22 cellular contexts compared by ENCODE assay signal in genomic region chr14:33908540-33909223, GRCh38. TPM values are rescaled to one million over a fixed set of nuclear protein-coding genes. Genes with fewer than 3 reads are reported as not detected.
DNase-seq lines count a peak whose midpoint lies in the region; FAIRE-seq and TF ChIP-seq lines count a peak whose summit lies in the region.
"Had no signal": no experiment of that assay in that cellular context is flagged by ENCODE, and none has a peak within 500 bp of the region (broad histone marks: within the 10 kb centered on the region; RNA-seq: fewer than 3 reads in every experiment).

No MANE protein-coding gene starts in this region.

- H3K9me3 ChIP-seq in small intestine (ENCODE audit: control insufficient read depth, low read depth), result no peaks in the 10 kb centered on the region
- H3K9me3 ChIP-seq: A549, esophagus muscularis mucosa, sigmoid colon had no signal

- no peaks in the 10 kb centered on the region for H3K9me3 Mint-ChIP-seq in activated T-cell treated with anti-CD3 and anti-CD28 coated beads, Interleukin-2, amount 50 U/mL, for 24 hours
- H3K9me3 Mint-ChIP-seq: memory B cell; neural progenitor cell; stimulated activated effector memory CD8-positive, alpha-beta T cell treated with anti-CD3 and anti-CD28 coated beads, Interleukin-12 subunit alpha, Interleukin-12 subunit beta, amount 100 ng/mL, for 72 hours had no signal

- no peak overlapping the region for H3K27ac Mint-ChIP-seq in activated T-cell treated with anti-CD3 and anti-CD28 coated beads, Interleukin-2, amount 50 U/mL, for 24 hours
- H3K27ac Mint-ChIP-seq: memory B cell; stimulated activated effector memory CD8-positive, alpha-beta T cell treated with anti-CD3 and anti-CD28 coated beads, Interleukin-12 subunit alpha, Interleukin-12 subunit beta, amount 100 ng/mL, for 72 hours had no signal

- no peaks in the 10 kb centered on the region for H3K4me1 Mint-ChIP-seq in activated T-cell treated with anti-CD3 and anti-CD28 coated beads, Interleukin-2, amount 50 U/mL, for 24 hours (ENCODE audit: low read depth)
- H3K4me1 Mint-ChIP-seq: memory B cell; stimulated activated effector memory CD8-positive, alpha-beta T cell treated with anti-CD3 and anti-CD28 coated beads, Interleukin-12 subunit alpha, Interleukin-12 subunit beta, amount 100 ng/mL, for 72 hours had no signal

- WGBS in small intestine, 3 donors, result 79 to 87% (median 84%) methylated on average over 13 of the region's 13 CpGs

- FAIRE-seq in small intestine (lab: Jason Lieb, UNC), result no peak
- FAIRE-seq: A549, H54 had no signal

- no peaks in the 10 kb centered on the region for H3K27me3 ChIP-seq in small intestine (ENCODE audit: control insufficient read depth in 2 of 2, insufficient read depth in 2 of 2, low read length in 2 of 2)
- H3K27me3 ChIP-seq: esophagus muscularis mucosa, neural progenitor cell, sigmoid colon had no signal

- H3K36me3 Mint-ChIP-seq in activated T-cell treated with anti-CD3 and anti-CD28 coated beads, Interleukin-2, amount 50 U/mL, for 24 hours (ENCODE audit: low read depth), result no peaks in the 10 kb centered on the region
- H3K36me3 Mint-ChIP-seq: memory B cell; neural progenitor cell; stimulated activated effector memory CD8-positive, alpha-beta T cell treated with anti-CD3 and anti-CD28 coated beads, Interleukin-12 subunit alpha, Interleukin-12 subunit beta, amount 100 ng/mL, for 72 hours had no signal

- peak; percentile 5 for DNase-seq in NCI-H748 (lab: John Stamatoyannopoulos, UW; ENCODE audit: unreplicated experiment)
- no peak for DNase-seq in NCI-H748 treated with DMSO at 0.1 percent for 48 hours (lab: John Stamatoyannopoulos, UW)
- DNase-seq in NCI-H526 treated with DMSO at 0.1 percent for 48 hours (lab: John Stamatoyannopoulos, UW), result peak; percentile 79
- DNase-seq in fibroblast of villous mesenchyme (ENCODE audit: low read depth), result no peak
- DNase-seq in small intestine, result peak; percentile 49
- DNase-seq in activated CD8-positive, alpha-beta memory T cell treated with anti-CD3 and anti-CD28 coated beads, Interleukin-2, amount 50 U/mL, for 48 hours, result no peak
- no peak for DNase-seq in activated effector memory CD4-positive, alpha-beta T cell treated with Interleukin-2 at 50 U/mL for 16 hours
- no peak for DNase-seq in activated T-cell treated with anti-CD3 and anti-CD28 coated beads, Interleukin-2, amount 50 U/mL, for 24 hours
- DNase-seq: activated CD4-positive, alpha-beta T cell treated with anti-CD3 and anti-CD28 coated beads, Interleukin-2, amount 50 U/mL, for 48 hours; activated effector memory CD4-positive, alpha-beta T cell treated with anti-CD3 and anti-CD28 coated beads, Interleukin-2, amount 50 U/mL, for 16 hours; anterior cingulate cortex; NCI-H1930; sigmoid colon; T1000 had no signal

- no peaks in the 10 kb centered on the region for H3K27me3 Mint-ChIP-seq in activated T-cell treated with anti-CD3 and anti-CD28 coated beads, Interleukin-2, amount 50 U/mL, for 24 hours
- H3K27me3 Mint-ChIP-seq: memory B cell had no signal

- peaks cover 0 to 6% of the 10 kb centered on the region in 2 donors for H3K4me1 ChIP-seq in small intestine (ENCODE audit: control insufficient read depth in 2 of 2, insufficient read depth in 1 of 2, low read depth in 1 of 2, low read length in 1 of 2)
- H3K4me1 ChIP-seq: A549, esophagus muscularis mucosa, sigmoid colon had no signal

- no peak overlapping the region for H3K4me3 Mint-ChIP-seq in activated T-cell treated with anti-CD3 and anti-CD28 coated beads, Interleukin-2, amount 50 U/mL, for 24 hours
- H3K4me3 Mint-ChIP-seq: memory B cell; neural progenitor cell; stimulated activated effector memory CD8-positive, alpha-beta T cell treated with anti-CD3 and anti-CD28 coated beads, Interleukin-12 subunit alpha, Interleukin-12 subunit beta, amount 100 ng/mL, for 72 hours had no signal

- H3K27ac ChIP-seq in small intestine (ENCODE audit: low read depth in 1 of 2, low read length in 1 of 2), result peak overlapping the region in 1 of 2 donors; percentile 44
- H3K27ac ChIP-seq: A549, coronary artery, esophagus muscularis mucosa, HL-60, sigmoid colon had no signal

- H3K4me3 ChIP-seq in fibroblast of villous mesenchyme (ENCODE audit: low read depth, low read length) (no peak overlapping the region), small intestine (ENCODE audit: low read depth in 1 of 2, low read length in 2 of 2) (no peak overlapping the region)
- H3K4me3 ChIP-seq: A549, coronary artery, esophagus muscularis mucosa, neural progenitor cell, sigmoid colon had no signal

- no peaks in the 10 kb centered on the region for H3K36me3 ChIP-seq in small intestine (ENCODE audit: control insufficient read depth in 2 of 2, insufficient read depth in 2 of 2, low read length in 2 of 2)
- H3K36me3 ChIP-seq: esophagus muscularis mucosa, neural progenitor cell, sigmoid colon had no signal

- TF ChIP-seq CTCF in fibroblast of villous mesenchyme (IDR thresholded peaks at IDR 0.05; ENCODE audit: insufficient read depth, low read depth, low read length), result peak; percentile 31

RNA-seq across cellular contexts. Expression of gene EGLN3, which starts 42.2 kb away (rescaled TPM):
- 0.64 and 0.86 TPM in 2 replicates for total RNA-seq in fibroblast of villous mesenchyme
- 10 to 100 TPM; 17.6 to 40.5 (median 33.3) TPM for polyA plus RNA-seq in small intestine

Comparison
In these comparisons a context has a peak if more than half of its experiments do, and no peak if none do; other contexts are left out.
1. DNase-seq: peak in NCI-H748 (single experiment), NCI-H526 treated with DMSO at 0.1 percent for 48 hours (single experiment) and small intestine (single experiment); none in NCI-H748 treated with DMSO at 0.1 percent for 48 hours (single experiment), fibroblast of villous mesenchyme (single experiment), activated CD8-positive, alpha-beta memory T cell treated with anti-CD3 and anti-CD28 coated beads, Interleukin-2, amount 50 U/mL, for 48 hours (single experiment), activated effector memory CD4-positive, alpha-beta T cell treated with Interleukin-2 at 50 U/mL for 16 hours (single experiment) and activated T-cell treated with anti-CD3 and anti-CD28 coated beads, Interleukin-2, amount 50 U/mL, for 24 hours (single experiment).